Comparison of ENCODE assay signal across 25 cellular contexts in the genomic region with DNA sequence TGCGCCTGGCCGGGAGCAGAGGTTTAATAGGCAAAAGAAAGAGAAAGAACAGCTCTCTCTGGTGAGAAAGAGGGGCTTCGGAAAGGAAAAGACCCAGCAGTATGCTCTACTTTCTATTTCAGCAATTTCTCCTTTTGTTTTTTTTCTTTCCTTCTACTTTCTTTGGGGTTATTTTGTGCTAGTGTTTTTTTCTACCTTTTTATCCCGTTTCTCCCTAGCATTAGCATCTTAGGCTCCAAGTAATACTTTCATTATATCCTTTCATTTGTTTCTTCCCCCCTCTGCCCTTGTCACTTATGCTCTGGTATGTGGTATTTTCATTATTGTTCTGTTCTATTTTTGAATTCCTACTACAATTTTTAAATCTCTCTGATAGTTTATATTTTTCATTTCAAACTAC. TPM values are rescaled to one million over a fixed set of nuclear protein-coding genes. Genes with fewer than 3 reads are reported as not detected.
A peak's percentile ranks its signal among the peaks of the same experiment; 100 is the strongest.
DNase-seq lines count a peak whose midpoint lies in the region; ATAC-seq, FAIRE-seq and TF ChIP-seq lines count a peak whose summit lies in the region.
"Had no signal": no experiment of that assay in that cellular context is flagged by ENCODE, and none has a peak within 500 bp of the region (broad histone marks: within the 10 kb centered on the region; RNA-seq: fewer than 3 reads in every experiment).

No MANE protein-coding gene starts in this region.

- no peaks in the 10 kb centered on the region for H3K27me3 ChIP-seq in Karpas-422 (ENCODE audit: low read length)
- H3K27me3 ChIP-seq in K562 (ENCODE audit: control insufficient read depth in 2 of 2, insufficient read depth in 2 of 2, low read length in 2 of 2): no peaks in the 10 kb centered on the region
- H3K27me3 ChIP-seq: esophagus squamous epithelium, neutrophil, testis had no signal

- BruUV-seq in K562 (replicated peaks; lab: Mats Ljungman, UMichigan): no TSS peak

- intact Hi-C loops in K562 (cut with micrococcal nuclease): no loop called here

- H3K9me3 ChIP-seq in Karpas-422 (ENCODE audit: low read length) (no peaks in the 10 kb centered on the region), K562 (replicated peaks; ENCODE audit: control insufficient read depth, insufficient read depth, low read depth, low read length) (no peaks in the 10 kb centered on the region)
- H3K9me3 ChIP-seq: esophagus squamous epithelium, neutrophil, testis had no signal

- no peaks in the 10 kb centered on the region for H3K9me3 Mint-ChIP-seq in activated naive CD4-positive, alpha-beta T cell treated with anti-CD3 and anti-CD28 coated beads, Interleukin-2, amount 50 U/mL, for 24 hours
- H3K9me3 Mint-ChIP-seq in osteocyte (ENCODE audit: unreplicated experiment): no peaks in the 10 kb centered on the region
- H3K9me3 Mint-ChIP-seq: activated T-helper 17 cell treated with anti-CD3 and anti-CD28 coated beads, Interleukin-2, amount 50 U/mL, for 72 hours had no signal

- no peak for FAIRE-seq in K562 (lab: Jason Lieb, UNC)

- no peaks in the 10 kb centered on the region for H3K9me1 ChIP-seq in K562 (ENCODE audit: control insufficient read depth, insufficient read depth, low read length)

- H3K4me1 ChIP-seq in Karpas-422 (ENCODE audit: low read length): peaks cover 31% of the 10 kb centered on the region
- peaks cover 3 to 13% of the 10 kb centered on the region in 2 experiments; a peak in 2 of 5 replicates for H3K4me1 ChIP-seq in K562 (replicated peaks in 1 of 2; ENCODE audit: control insufficient read depth in 2 of 2, insufficient read depth in 2 of 2, low read length in 2 of 2)

- H2AFZ ChIP-seq in Karpas-422 (ENCODE audit: low read length) (no peak overlapping the region), K562 (ENCODE audit: low read depth, low read length) (no peak overlapping the region)

- CTCF ChIA-PET in K562 (lab: Yijun Ruan, JAX; ENCODE audit: low intra/inter-chr PET ratio): no interaction called here

- H3K79me2 ChIP-seq in Karpas-422 (ENCODE audit: low read length) (peaks cover 96% of the 10 kb centered on the region), K562 (ENCODE audit: control insufficient read depth, insufficient read depth, low read length) (peaks cover 97% of the 10 kb centered on the region)

- peak overlapping the region; percentile 71 for H3K4me2 ChIP-seq in Karpas-422 (ENCODE audit: low read depth, low read length, poor library complexity, severe bottlenecking)
- H3K4me2 ChIP-seq in K562 (ENCODE audit: insufficient read depth, low read length): 0 out of 2 replicates have a peak overlapping the region, but pooled peaks have one; percentile 96
- H3K4me2 ChIP-seq: KMS-11 had no signal

- no peak overlapping the region; the same call in 1 of the 2 replicates for H3K27ac ChIP-seq in Karpas-422 (ENCODE audit: low read length)
- H3K27ac ChIP-seq in K562 (ENCODE audit: extremely low read depth, low read depth, low read length): peak overlapping the region; percentile 11; the same call in 1 of the 3 replicates
- H3K27ac ChIP-seq: esophagus squamous epithelium, KMS-11, neutrophil, testis, VCaP had no signal

- in situ Hi-C loops in K562 (cut with MboI): no loop called here

- peaks cover 9% of the 10 kb centered on the region for H3K36me3 Mint-ChIP-seq in activated naive CD4-positive, alpha-beta T cell treated with anti-CD3 and anti-CD28 coated beads, Interleukin-2, amount 50 U/mL, for 24 hours
- H3K36me3 Mint-ChIP-seq in osteocyte (ENCODE audit: unreplicated experiment): peaks cover 4% of the 10 kb centered on the region

- H4K20me1 ChIP-seq in Karpas-422 (ENCODE audit: insufficient read depth, low read depth, low read length): peaks cover 34% of the 10 kb centered on the region
- peaks cover 12% of the 10 kb centered on the region for H4K20me1 ChIP-seq in K562 (replicated peaks; ENCODE audit: control insufficient read depth, insufficient read depth, low read length)

- TF ChIP-seq EP300 in K562 (IDR thresholded peaks at IDR 0.05; ENCODE audit: low read length): no peak

- H3K4me3 ChIP-seq in Karpas-422 (ENCODE audit: low read length): no peak overlapping the region
- no peak overlapping the region for H3K4me3 ChIP-seq in K562
- H3K4me3 ChIP-seq: esophagus squamous epithelium, testis had no signal

- H3K4me1 Mint-ChIP-seq in activated naive CD4-positive, alpha-beta T cell treated with anti-CD3 and anti-CD28 coated beads, Interleukin-2, amount 50 U/mL, for 24 hours: peaks cover 49% of the 10 kb centered on the region
- H3K4me1 Mint-ChIP-seq in osteocyte (ENCODE audit: unreplicated experiment): peaks cover 37% of the 10 kb centered on the region

- no peak for TF ChIP-seq RAD21 in K562 (CRISPR knock-in tag; conservative IDR thresholded peaks at IDR 0.05 in 1 of 2, IDR thresholded peaks at IDR 0.05 in 1 of 2)

- DNase-seq in activated naive CD4-positive, alpha-beta T cell (lab: John Stamatoyannopoulos, UW): no peak
- DNase-seq in Karpas-422: no peak
- no peak for DNase-seq in K562 (ENCODE audit: extremely low read depth in 1 of 4, low spot score in 3 of 4)
- no peak for DNase-seq in osteocyte (ENCODE audit: extremely low spot score, unreplicated experiment)
- DNase-seq in NCI-H1930 (lab: John Stamatoyannopoulos, UW): no peak
- DNase-seq in occipital lobe (lab: John Stamatoyannopoulos, UW): no peak
- DNase-seq: ACHN; amygdala; cerebellar nuclear complex; effector CD4-positive, alpha-beta T cell; esophagus squamous epithelium; midbrain; NCI-H1092; NCI-H2081 treated with DMSO at 0.1 percent for 48 hours; NCI-H446 treated with DMSO at 0.1 percent for 48 hours; retina; stimulated activated CD4-positive, alpha-beta T cell treated with anti-CD3 and anti-CD28 coated beads, Interleukin-12 subunit alpha, Interleukin-12 subunit beta, amount 100 ng/mL, for 4 hours; testis had no signal

- H3K36me3 ChIP-seq in Karpas-422 (ENCODE audit: insufficient read depth, low read length): peaks cover 21% of the 10 kb centered on the region
- peaks cover 22% of the 10 kb centered on the region for H3K36me3 ChIP-seq in K562 (ENCODE audit: control insufficient read depth, insufficient read depth, low read length)

- ATAC-seq in K562 (no peak), GM19328 (IDR thresholded peaks at IDR 0.05; ENCODE audit: unreplicated experiment) (no peak)
- ATAC-seq: activated T-helper 17 cell treated with anti-CD3 and anti-CD28 coated beads, Interleukin-2, amount 50 U/mL, for 72 hours had no signal

- no peaks in the 10 kb centered on the region for H3K27me3 Mint-ChIP-seq in activated naive CD4-positive, alpha-beta T cell treated with anti-CD3 and anti-CD28 coated beads, Interleukin-2, amount 50 U/mL, for 24 hours
- H3K27me3 Mint-ChIP-seq in osteocyte (ENCODE audit: unreplicated experiment): no peaks in the 10 kb centered on the region
- H3K27me3 Mint-ChIP-seq: activated T-helper 17 cell treated with anti-CD3 and anti-CD28 coated beads, Interleukin-2, amount 50 U/mL, for 72 hours had no signal

- POLR2A ChIA-PET in K562 (lab: Yijun Ruan, JAX): no interaction called here

- no peaks in the 10 kb centered on the region for H3K9me2 ChIP-seq in Karpas-422 (replicated peaks; ENCODE audit: insufficient read depth, low read length)

- 33% methylated on average over 3 of the region's 4 CpGs for WGBS in K562 (ENCODE audit: insufficient coverage, low coverage, missing lambda C conversion rate)

- TF ChIP-seq POLR2A in K562 (conservative IDR thresholded peaks at IDR 0.05): no peak

- no peak overlapping the region for H3K9ac ChIP-seq in Karpas-422 (ENCODE audit: low read length)
- no peak overlapping the region for H3K9ac ChIP-seq in K562 (ENCODE audit: insufficient read depth in 1 of 2, low read depth in 2 of 2, low read length in 2 of 2)
- H3K9ac ChIP-seq: KMS-11 had no signal

- H3K4me3 Mint-ChIP-seq in activated naive CD4-positive, alpha-beta T cell treated with anti-CD3 and anti-CD28 coated beads, Interleukin-2, amount 50 U/mL, for 24 hours: peak overlapping the region; percentile 81
- H3K4me3 Mint-ChIP-seq in osteocyte (ENCODE audit: unreplicated experiment): no peak overlapping the region
- H3K4me3 Mint-ChIP-seq: CD14-positive monocyte had no signal

- TF ChIP-seq CTCF in K562 (IDR thresholded peaks at IDR 0.05 in 2 of 3, conservative IDR thresholded peaks at IDR 0.05 in 1 of 3; ENCODE audit: insufficient read depth in 2 of 3, low read depth in 1 of 3, low read length in 3 of 3) (no peak), osteocyte (IDR thresholded peaks at IDR 0.05) (no peak)

- H3K27ac Mint-ChIP-seq in activated naive CD4-positive, alpha-beta T cell treated with anti-CD3 and anti-CD28 coated beads, Interleukin-2, amount 50 U/mL, for 24 hours: peak overlapping the region; percentile 77
- H3K27ac Mint-ChIP-seq in osteocyte (ENCODE audit: unreplicated experiment): peak overlapping the region; percentile 70
- H3K27ac Mint-ChIP-seq: activated T-helper 17 cell treated with anti-CD3 and anti-CD28 coated beads, Interleukin-2, amount 50 U/mL, for 72 hours had no signal

RNA-seq across cellular contexts. Expression of gene SNU13, which starts 4.5 kb away (rescaled TPM):
- 148 and 185 TPM in 2 replicates for total RNA-seq in Karpas-422 (2014; rRNA removed; shearing (Covaris generic); ENCODE audit: low replicate concordance)
- total RNA-seq in K562 (2011; cell fraction: chromatin; rRNA removed; ENCODE audit: low replicate concordance): 64.9 and 85.4 TPM in 2 replicates
- total RNA-seq in K562 (2011; cell fraction: nucleolus; rRNA removed): 65.5 and 66.1 TPM in 2 replicates
- total RNA-seq in K562 (2011; cell fraction: nucleoplasm; rRNA removed): 94.7 and 101 TPM in 2 replicates
- 193 and 196 TPM in 2 replicates for total RNA-seq in K562 (2014; rRNA removed)
- total RNA-seq in K562 (2014; rRNA removed; fragmentation: Illumina TruSeq; extraction: Trizol): 147 and 185 TPM in 2 replicates
- 179 and 193 TPM in 2 replicates for total RNA-seq in K562 (2015; rRNA removed; fragmentation: Illumina TruSeq; extraction: Trizol)
- 279 and 283 TPM in 2 replicates for total RNA-seq in K562 (2021)
- 243 and 271 TPM in 2 replicates for polyA plus RNA-seq in K562 (2011; rRNA removed)
- 304 and 417 TPM in 2 replicates for polyA plus RNA-seq in K562 (2011; cell fraction: cytosol; rRNA removed)
- polyA plus RNA-seq in K562 (2011; cell fraction: nucleus; rRNA removed): 108 and 115 TPM in 2 replicates
- polyA plus RNA-seq in K562 (2012): 157 and 244 TPM in 2 replicates
- polyA plus RNA-seq in K562 (2014; fragmentation: Illumina TruSeq; extraction: Trizol): 294 and 334 TPM in 2 replicates
- 100 to 1,000 TPM; 884 to 981 TPM for polyA plus RNA-seq in K562 (2014; fragmentation: Nextera tagmentation; extraction: Ambion mirVana)
- 286 and 317 TPM in 2 replicates for polyA plus RNA-seq in K562 (2014; rRNA removed)
- polyA minus RNA-seq in K562 (2011; rRNA and poly(A)+ RNA removed): 136 and 166 TPM in 2 replicates
- polyA minus RNA-seq in K562 (2011; cell fraction: cytosol; rRNA and poly(A)+ RNA removed): 93.1 and 107 TPM in 2 replicates
- polyA minus RNA-seq in K562 (2011; cell fraction: nucleus; rRNA and poly(A)+ RNA removed): 23.7 and 30.3 TPM in 2 replicates
- total RNA-seq in osteocyte: 126 and 128 TPM in 2 replicates
- total RNA-seq in occipital lobe: 62.9 TPM

RNA-seq across cellular contexts. Expression of gene MEI1, which starts 15.1 kb away (rescaled TPM):
- 4.9 and 8.2 TPM in 2 replicates for total RNA-seq in Karpas-422 (2014; rRNA removed; shearing (Covaris generic); ENCODE audit: low replicate concordance)
- 0.48 TPM in 1 of 2 replicates, not detected in the other for total RNA-seq in K562 (2011; cell fraction: chromatin; rRNA removed; ENCODE audit: low replicate concordance)
- total RNA-seq in K562 (2011; cell fraction: nucleolus; rRNA removed): 0.39 TPM in 1 of 2 replicates, not detected in the other
- total RNA-seq in K562 (2011; cell fraction: nucleoplasm; rRNA removed): 1.6 TPM in 1 of 2 replicates, not detected in the other
- 0.18 TPM in 1 of 2 replicates, not detected in the other for total RNA-seq in K562 (2014; rRNA removed)
- total RNA-seq in K562 (2014; rRNA removed; fragmentation: Illumina TruSeq; extraction: Trizol): not detected in 2 replicates
- total RNA-seq in K562 (2015; rRNA removed; fragmentation: Illumina TruSeq; extraction: Trizol): 0.75 TPM in 1 of 2 replicates, not detected in the other
- 0.31 and 0.47 TPM in 2 replicates for total RNA-seq in K562 (2021)
- polyA plus RNA-seq in K562 (2011; rRNA removed): 0.33 and 0.61 TPM in 2 replicates
- polyA plus RNA-seq in K562 (2011; cell fraction: cytosol; rRNA removed): 0.73 and 2.2 TPM in 2 replicates
- polyA plus RNA-seq in K562 (2011; cell fraction: nucleus; rRNA removed): 0.81 and 1.1 TPM in 2 replicates
- 0.66 and 1.2 TPM in 2 replicates for polyA plus RNA-seq in K562 (2012)
- 0.16 and 0.17 TPM in 2 replicates for polyA plus RNA-seq in K562 (2014; fragmentation: Illumina TruSeq; extraction: Trizol)
- under 1 TPM; 0.08 to 0.18 TPM for polyA plus RNA-seq in K562 (2014; fragmentation: Nextera tagmentation; extraction: Ambion mirVana)
- 0.15 and 0.68 TPM in 2 replicates for polyA plus RNA-seq in K562 (2014; rRNA removed)
- 0.25 and 0.27 TPM in 2 replicates for polyA minus RNA-seq in K562 (2011; rRNA and poly(A)+ RNA removed)
- polyA minus RNA-seq in K562 (2011; cell fraction: cytosol; rRNA and poly(A)+ RNA removed): not detected in 2 replicates
- polyA minus RNA-seq in K562 (2011; cell fraction: nucleus; rRNA and poly(A)+ RNA removed): 0.40 and 1.2 TPM in 2 replicates
- total RNA-seq in osteocyte: not detected in 2 replicates
- 0.16 TPM for total RNA-seq in occipital lobe
